In the genomic region with DNA sequence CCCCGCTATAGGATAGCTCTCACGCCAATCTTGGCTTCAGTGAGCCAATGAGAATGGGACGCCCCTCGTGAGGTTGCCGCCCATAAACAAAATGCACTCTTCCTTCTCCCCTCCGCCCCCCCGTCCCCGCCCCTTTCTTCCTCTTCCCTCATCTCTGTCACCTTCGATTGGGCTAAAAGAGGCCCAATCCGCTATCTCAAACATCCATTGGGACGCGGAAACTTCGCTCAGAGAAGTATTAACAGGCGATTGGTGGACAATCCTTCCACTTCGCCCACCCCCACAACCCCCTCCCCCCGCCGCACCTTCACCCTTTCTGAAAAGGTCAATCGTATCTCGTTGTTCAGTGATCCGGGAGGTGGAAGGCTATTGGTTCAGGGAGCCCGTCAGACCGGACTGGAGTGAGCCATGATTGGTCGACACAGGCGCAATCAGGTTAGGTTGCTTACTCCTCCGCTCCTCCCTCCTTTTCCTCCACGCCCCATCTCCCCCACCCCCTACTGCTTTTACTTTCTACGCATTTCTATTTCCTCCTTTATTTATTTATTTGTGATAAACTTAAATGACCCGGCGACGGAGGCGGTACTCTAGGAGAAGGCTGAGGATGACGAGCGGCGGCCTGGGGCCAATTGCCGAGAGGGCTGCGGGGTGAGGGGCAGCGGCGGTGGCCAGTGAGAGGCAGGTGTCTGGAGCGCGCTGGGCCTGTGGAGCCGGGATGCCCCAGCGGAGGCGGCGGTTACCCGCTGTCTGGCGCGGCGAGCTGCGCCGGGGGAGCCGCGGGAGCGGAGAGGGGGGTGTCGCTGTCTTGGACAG, we compare ENCODE assay signal across 8 cellular contexts. TPM values are rescaled to one million over a fixed set of nuclear protein-coding genes. Genes with fewer than 3 reads are reported as not detected.
DNase-seq lines count a peak whose midpoint lies in the region; ATAC-seq and TF ChIP-seq lines count a peak whose summit lies in the region.

No MANE protein-coding gene starts in this region.

- peak overlapping the region; percentile 41; the same call in 1 of the 2 replicates for H3K27ac ChIP-seq in GM23338 (ENCODE audit: low read depth)
- H3K27ac ChIP-seq in fibroblast of lung (ENCODE audit: insufficient read depth, low read length): peak overlapping the region; percentile 89

- no peaks in the 10 kb centered on the region for H3K9me3 Mint-ChIP-seq in GM23338
- H3K9me3 Mint-ChIP-seq in activated T-helper 2 cell treated with anti-CD3 and anti-CD28 coated beads, Interferon-gamma antibody, Interleukin-2, Interleukin-4, amounts not matched to agents 10 μg/mL and 5 μg/mL and 100 μg/mL, durations not matched to agents 14 hours and 24 hours and 36 hours: no peaks in the 10 kb centered on the region
- peaks cover 0 to 7% (median 5%) of the 10 kb centered on the region in 7 donors for H3K9me3 Mint-ChIP-seq in naive B cell
- H3K9me3 Mint-ChIP-seq in stimulated activated effector memory CD8-positive, alpha-beta T cell treated with anti-CD3 and anti-CD28 coated beads, Interleukin-12 subunit alpha, Interleukin-12 subunit beta, amount 100 ng/mL, for 72 hours: no peaks in the 10 kb centered on the region

- no peaks in the 10 kb centered on the region for H3K9me3 ChIP-seq in fibroblast of lung (ENCODE audit: control insufficient read depth, insufficient read depth, low read depth, low read length)

- H3K36me3 ChIP-seq in GM23338 (ENCODE audit: insufficient read depth) (no peaks in the 10 kb centered on the region), fibroblast of lung (ENCODE audit: control insufficient read depth, insufficient read depth, low read length) (no peaks in the 10 kb centered on the region)

- H3K4me1 ChIP-seq in GM23338 (ENCODE audit: insufficient read depth) (peaks cover 8% of the 10 kb centered on the region), fibroblast of lung (ENCODE audit: control insufficient read depth, extremely low read depth, insufficient read depth, low read length) (no peaks in the 10 kb centered on the region)

- TF ChIP-seq CTCF in GM23338 (conservative IDR thresholded peaks at IDR 0.05; ENCODE audit: low read depth in 2 of 2) (no peak), fibroblast of lung (conservative IDR thresholded peaks at IDR 0.05 in 1 of 2, IDR thresholded peaks at IDR 0.05 in 1 of 2; ENCODE audit: low read depth in 1 of 2, low read length in 2 of 2) (no peak)

- peak; percentile 87 for ATAC-seq in GM23338
- peak; percentile 71 for ATAC-seq in naive B cell (ENCODE audit: low read depth in 2 of 2)
- peak; percentile 88 for ATAC-seq in stimulated activated effector memory CD8-positive, alpha-beta T cell treated with anti-CD3 and anti-CD28 coated beads, Interleukin-12 subunit alpha, Interleukin-12 subunit beta, amount 100 ng/mL, for 72 hours

- H3K27ac Mint-ChIP-seq in GM23338 (peak overlapping the region; percentile 96), naive B cell (peak overlapping the region; percentile 95 to 100 (median 100))
- peak overlapping the region; percentile 99 for H3K27ac Mint-ChIP-seq in activated T-helper 2 cell treated with anti-CD3 and anti-CD28 coated beads, Interferon-gamma antibody, Interleukin-2, Interleukin-4, amounts not matched to agents 10 μg/mL and 5 μg/mL and 100 μg/mL, durations not matched to agents 14 hours and 24 hours and 36 hours
- peak overlapping the region; percentile 96 for H3K27ac Mint-ChIP-seq in stimulated activated effector memory CD8-positive, alpha-beta T cell treated with anti-CD3 and anti-CD28 coated beads, Interleukin-12 subunit alpha, Interleukin-12 subunit beta, amount 100 ng/mL, for 72 hours

- H3K4me3 Mint-ChIP-seq in GM23338: peak overlapping the region; percentile 86
- H3K4me3 Mint-ChIP-seq in activated T-helper 2 cell treated with anti-CD3 and anti-CD28 coated beads, Interferon-gamma antibody, Interleukin-2, Interleukin-4, amounts not matched to agents 10 μg/mL and 5 μg/mL and 100 μg/mL, durations not matched to agents 14 hours and 24 hours and 36 hours (ENCODE audit: low read depth): peak overlapping the region; percentile 97
- H3K4me3 Mint-ChIP-seq in naive B cell: peak overlapping the region; percentile 82 to 100 (median 97)
- peak overlapping the region; percentile 79 for H3K4me3 Mint-ChIP-seq in stimulated activated effector memory CD8-positive, alpha-beta T cell treated with anti-CD3 and anti-CD28 coated beads, Interleukin-12 subunit alpha, Interleukin-12 subunit beta, amount 100 ng/mL, for 72 hours

- H3K79me2 ChIP-seq in GM23338 (replicated peaks; ENCODE audit: insufficient read depth) (peaks cover 6% of the 10 kb centered on the region; the same call in 1 of the 2 replicates), fibroblast of lung (ENCODE audit: control insufficient read depth, insufficient read depth, low read length) (no peaks in the 10 kb centered on the region)

- peak; percentile 99 for DNase-seq in Daoy (ENCODE audit: low read depth)
- peak; percentile 100 for DNase-seq in GM23338 (ENCODE audit: low spot score)
- peak; percentile 99 to 100 for DNase-seq in Kasumi-1 (lab: John Stamatoyannopoulos, UW)
- DNase-seq in RPMI8226: peak; percentile 99
- DNase-seq in activated T-helper 2 cell treated with anti-CD3 and anti-CD28 coated beads, Interferon-gamma antibody, Interleukin-2, Interleukin-4, amounts not matched to agents 10 μg/mL and 5 μg/mL and 100 μg/mL, durations not matched to agents 14 hours and 24 hours and 36 hours (ENCODE audit: low spot score): peak; percentile 96
- peak; percentile 100 for DNase-seq in fibroblast of lung (ENCODE audit: low read depth in 2 of 2)
- peak; percentile 97 for DNase-seq in naive B cell
- DNase-seq in stimulated activated effector memory CD8-positive, alpha-beta T cell treated with anti-CD3 and anti-CD28 coated beads, Interleukin-12 subunit alpha, Interleukin-12 subunit beta, amount 100 ng/mL, for 72 hours (ENCODE audit: low spot score in 2 of 2): peak; percentile 91 to 97

- peak overlapping the region; percentile 81 for H3K9ac ChIP-seq in fibroblast of lung (ENCODE audit: insufficient read depth, low read length)

- H2AFZ ChIP-seq in GM23338 (no peak overlapping the region; the same call in 1 of the 2 replicates), fibroblast of lung (ENCODE audit: low read length) (peak overlapping the region; percentile 76)

- no peaks in the 10 kb centered on the region for H3K9me2 ChIP-seq in GM23338 (ENCODE audit: insufficient read depth)

- no peaks in the 10 kb centered on the region for H3F3A ChIP-seq in GM23338 (replicated peaks; ENCODE audit: low read depth)

- H3K4me3 ChIP-seq in GM23338 (peak overlapping the region; percentile 77), fibroblast of lung (replicated peaks in 1 of 4; ENCODE audit: control extremely low read depth in 1 of 4, insufficient read depth in 1 of 4, low read depth in 3 of 4, low read length in 4 of 4) (peak overlapping the region; percentile 61 to 82 (median 70))

- H4K20me1 ChIP-seq in GM23338 (replicated peaks; ENCODE audit: insufficient read depth) (no peaks in the 10 kb centered on the region), fibroblast of lung (ENCODE audit: control insufficient read depth, extremely low read depth, insufficient read depth, low read length) (no peaks in the 10 kb centered on the region)

- H3K4me1 Mint-ChIP-seq in GM23338: peaks cover 8% of the 10 kb centered on the region
- H3K4me1 Mint-ChIP-seq in activated T-helper 2 cell treated with anti-CD3 and anti-CD28 coated beads, Interferon-gamma antibody, Interleukin-2, Interleukin-4, amounts not matched to agents 10 μg/mL and 5 μg/mL and 100 μg/mL, durations not matched to agents 14 hours and 24 hours and 36 hours (ENCODE audit: low read depth): peaks cover 17% of the 10 kb centered on the region
- H3K4me1 Mint-ChIP-seq in naive B cell: peaks cover 10 to 31% (median 15%) of the 10 kb centered on the region in 3 donors
- H3K4me1 Mint-ChIP-seq in stimulated activated effector memory CD8-positive, alpha-beta T cell treated with anti-CD3 and anti-CD28 coated beads, Interleukin-12 subunit alpha, Interleukin-12 subunit beta, amount 100 ng/mL, for 72 hours: peaks cover 7% of the 10 kb centered on the region

- no peaks in the 10 kb centered on the region for H3K36me3 Mint-ChIP-seq in GM23338 (ENCODE audit: low read depth)
- H3K36me3 Mint-ChIP-seq in activated T-helper 2 cell treated with anti-CD3 and anti-CD28 coated beads, Interferon-gamma antibody, Interleukin-2, Interleukin-4, amounts not matched to agents 10 μg/mL and 5 μg/mL and 100 μg/mL, durations not matched to agents 14 hours and 24 hours and 36 hours (ENCODE audit: low read depth): peaks cover 14% of the 10 kb centered on the region
- peaks cover 0 to 9% of the 10 kb centered on the region in 2 donors for H3K36me3 Mint-ChIP-seq in naive B cell
- peaks cover 19% of the 10 kb centered on the region for H3K36me3 Mint-ChIP-seq in stimulated activated effector memory CD8-positive, alpha-beta T cell treated with anti-CD3 and anti-CD28 coated beads, Interleukin-12 subunit alpha, Interleukin-12 subunit beta, amount 100 ng/mL, for 72 hours

- intact Hi-C loops in activated T-helper 2 cell treated with anti-CD3 and anti-CD28 coated beads, Interferon-gamma antibody, Interleukin-2, Interleukin-4, amounts not matched to agents 10 μg/mL and 5 μg/mL and 100 μg/mL, durations not matched to agents 14 hours and 24 hours and 36 hours (cut with micrococcal nuclease): loop anchor here (1.0 to 5.0 kb wide), 9 partner anchors 18 to 1450 kb away; partner anchors contain the start of genes ATP6V1A, CCDC191, NAA50 and QTRT2

- H3K27me3 Mint-ChIP-seq in GM23338 (ENCODE audit: insufficient read depth, low read depth, poor library complexity) (peaks cover 8% of the 10 kb centered on the region), naive B cell (no peaks in the 10 kb centered on the region)
- peaks cover 9% of the 10 kb centered on the region for H3K27me3 Mint-ChIP-seq in activated T-helper 2 cell treated with anti-CD3 and anti-CD28 coated beads, Interferon-gamma antibody, Interleukin-2, Interleukin-4, amounts not matched to agents 10 μg/mL and 5 μg/mL and 100 μg/mL, durations not matched to agents 14 hours and 24 hours and 36 hours (ENCODE audit: low read depth)

- H3K4me2 ChIP-seq in GM23338: peak overlapping the region; percentile 91
- peak overlapping the region; percentile 73 for H3K4me2 ChIP-seq in fibroblast of lung (ENCODE audit: extremely low read depth, insufficient read depth, low read length)

- H3K27me3 ChIP-seq in GM23338 (ENCODE audit: insufficient read depth) (no peaks in the 10 kb centered on the region), fibroblast of lung (ENCODE audit: control insufficient read depth, insufficient read depth, low read length) (no peaks in the 10 kb centered on the region)

RNA-seq across cellular contexts. Expression of gene ZBTB20, which starts 0.4 kb away (rescaled TPM):
- total RNA-seq in Daoy (2014; rRNA removed; shearing (Covaris generic)): 2.5 and 5.5 TPM in 2 replicates
- total RNA-seq in GM23338 (2014; rRNA removed; shearing (Covaris generic)): 2.6 and 3.3 TPM in 2 replicates
- polyA plus RNA-seq in GM23338 (2016; fragmentation: Nextera tagmentation; extraction: Ambion mirVana) (1.0 and 2.0 TPM in 2 replicates), fibroblast of lung (3.7 and 4.0 TPM in 2 replicates), naive B cell (ENCODE audit: low read depth in 6 of 6) (10 to 100 TPM; 20.4 to 38.5 (median 34.6) TPM)
- total RNA-seq in activated T-helper 2 cell treated with anti-CD3 and anti-CD28 coated beads, Interferon-gamma antibody, Interleukin-2, Interleukin-4, amounts not matched to agents 10 μg/mL and 5 μg/mL and 100 μg/mL, durations not matched to agents 14 hours and 24 hours and 36 hours: 3.3 and 4.1 TPM in 2 replicates
- total RNA-seq in fibroblast of lung: 13.4 and 22.5 TPM in 2 replicates
- polyA plus RNA-seq in fibroblast of lung (2012): 1.3 and 2.5 TPM in 2 replicates
- 37.3 and 37.9 TPM in 2 replicates for polyA minus RNA-seq in fibroblast of lung (ENCODE audit: low replicate concordance)

Comparison
In these comparisons a context has a peak if more than half of its experiments do, and no peak if none do; other contexts are left out.
1. Peak in every context shown above with its lines: DNase-seq, ATAC-seq, H3K4me3 ChIP-seq and H3K27ac ChIP-seq.